ENCODE assay signal across 8 cellular contexts in genomic region chr10:95741807-95742528, GRCh38. TPM values are rescaled to one million over a fixed set of nuclear protein-coding genes. Genes with fewer than 3 reads are reported as not detected.
DNase-seq lines count a peak whose midpoint lies in the region; ATAC-seq and TF ChIP-seq lines count a peak whose summit lies in the region.

No MANE protein-coding gene starts in this region.

- H3K4me1 Mint-ChIP-seq in dendritic cell treated with granulocyte-macrophage colony-stimulating factor and Interleukin-4, amounts not matched to agents 40 ng/mL and 50 ng/mL, for 4 days (ENCODE audit: low read depth), result peaks cover 31% of the 10 kb centered on the region
- peaks cover 7 to 22% of the 10 kb centered on the region in 2 donors for H3K4me1 Mint-ChIP-seq in natural killer cell treated with Interleukin-12 subunit alpha and Interleukin-12 subunit beta and Interleukin-15 and Interleukin-18, amount 100 ng/mL, for 72 hours (ENCODE audit: low read depth in 2 of 2)
- H3K4me1 Mint-ChIP-seq in CD8-positive, alpha-beta T cell (ENCODE audit: low read depth), result no peaks in the 10 kb centered on the region

- H3K36me3 ChIP-seq in ACC112 (ENCODE audit: insufficient read depth, low read length) (no peaks in the 10 kb centered on the region), prostate gland (no peaks in the 10 kb centered on the region)
- H3K36me3 ChIP-seq in CD8-positive, alpha-beta T cell (ENCODE audit: insufficient read depth, low read length), result no peaks in the 10 kb centered on the region

- H3K27ac Mint-ChIP-seq in dendritic cell treated with granulocyte-macrophage colony-stimulating factor and Interleukin-4, amounts not matched to agents 40 ng/mL and 50 ng/mL, for 4 days, result peak overlapping the region; percentile 77
- H3K27ac Mint-ChIP-seq in natural killer cell treated with Interleukin-12 subunit alpha and Interleukin-12 subunit beta and Interleukin-15 and Interleukin-18, amount 100 ng/mL, for 72 hours, result peak overlapping the region; percentile 44 to 75
- H3K27ac Mint-ChIP-seq in CD8-positive, alpha-beta T cell, result no peak overlapping the region

- no peak for TF ChIP-seq POLR2A in prostate gland (IDR thresholded peaks at IDR 0.05)

- TF ChIP-seq CTCF in prostate gland (IDR thresholded peaks at IDR 0.05), result no peak
- no peak for TF ChIP-seq CTCF in CD8-positive, alpha-beta T cell (IDR thresholded peaks at IDR 0.05)

- 37% methylated on average over 6 of the region's 6 CpGs for WGBS in prostate gland

- ATAC-seq in GM19043 (IDR thresholded peaks at IDR 0.05; ENCODE audit: low read depth, unreplicated experiment) (peak; percentile 74), HG03460 (IDR thresholded peaks at IDR 0.05; ENCODE audit: unreplicated experiment) (peak; percentile 81)
- peak; percentile 53 to 60 for ATAC-seq in natural killer cell treated with Interleukin-12 subunit alpha and Interleukin-12 subunit beta and Interleukin-15 and Interleukin-18, amount 100 ng/mL, for 72 hours
- no peak for ATAC-seq in CD8-positive, alpha-beta T cell

- H2AFZ ChIP-seq in ACC112 (ENCODE audit: low read length, unreplicated experiment), result peak overlapping the region; percentile 54

- H3K9me3 Mint-ChIP-seq in dendritic cell treated with granulocyte-macrophage colony-stimulating factor and Interleukin-4, amounts not matched to agents 40 ng/mL and 50 ng/mL, for 4 days, result peaks cover 16% of the 10 kb centered on the region
- no peaks in the 10 kb centered on the region for H3K9me3 Mint-ChIP-seq in natural killer cell treated with Interleukin-12 subunit alpha and Interleukin-12 subunit beta and Interleukin-15 and Interleukin-18, amount 100 ng/mL, for 72 hours
- no peaks in the 10 kb centered on the region for H3K9me3 Mint-ChIP-seq in CD8-positive, alpha-beta T cell

- intact Hi-C loops in dendritic cell treated with granulocyte-macrophage colony-stimulating factor and Interleukin-4, amounts not matched to agents 40 ng/mL and 50 ng/mL, for 4 days (cut with micrococcal nuclease), result no loop called here
- intact Hi-C loops in prostate gland (cut with DNase I), result no loop called here
- intact Hi-C loops in CD8-positive, alpha-beta T cell (cut with DNase I, micrococcal nuclease), result no loop called here

- H3K79me2 ChIP-seq in ACC112 (ENCODE audit: control insufficient read depth, insufficient read depth, low read length, unreplicated experiment), result no peaks in the 10 kb centered on the region

- H3K27ac ChIP-seq in ACC112 (ENCODE audit: low read depth, low read length) (no peak overlapping the region), prostate gland (peak overlapping the region in 1 of 2 donors; percentile 18)
- H3K27ac ChIP-seq in CD8-positive, alpha-beta T cell (ENCODE audit: low read depth, low read length), result no peak overlapping the region

- H3K27me3 ChIP-seq in ACC112 (ENCODE audit: insufficient read depth, low read length), result no peaks in the 10 kb centered on the region
- no peaks in the 10 kb centered on the region for H3K27me3 ChIP-seq in prostate gland (replicated peaks; ENCODE audit: insufficient read depth)
- no peaks in the 10 kb centered on the region for H3K27me3 ChIP-seq in CD8-positive, alpha-beta T cell (ENCODE audit: insufficient read depth, low read length)

- no peaks in the 10 kb centered on the region for H3K27me3 Mint-ChIP-seq in dendritic cell treated with granulocyte-macrophage colony-stimulating factor and Interleukin-4, amounts not matched to agents 40 ng/mL and 50 ng/mL, for 4 days
- peaks cover 0 to 7% of the 10 kb centered on the region in 2 donors for H3K27me3 Mint-ChIP-seq in natural killer cell treated with Interleukin-12 subunit alpha and Interleukin-12 subunit beta and Interleukin-15 and Interleukin-18, amount 100 ng/mL, for 72 hours
- peaks cover 13% of the 10 kb centered on the region for H3K27me3 Mint-ChIP-seq in CD8-positive, alpha-beta T cell (ENCODE audit: low read depth)

- peaks cover 8% of the 10 kb centered on the region for H3K4me1 ChIP-seq in ACC112 (ENCODE audit: control insufficient read depth, insufficient read depth, low read length, unreplicated experiment)
- no peaks in the 10 kb centered on the region for H3K4me1 ChIP-seq in prostate gland (replicated peaks)
- H3K4me1 ChIP-seq in CD8-positive, alpha-beta T cell (ENCODE audit: insufficient read depth, low read length), result no peaks in the 10 kb centered on the region

- POLR2A ChIA-PET in CD8-positive, alpha-beta T cell (lab: Charles Lee), result no interaction called here

- CTCF ChIA-PET in CD8-positive, alpha-beta T cell (lab: Charles Lee), result no interaction called here

- H3K36me3 Mint-ChIP-seq in dendritic cell treated with granulocyte-macrophage colony-stimulating factor and Interleukin-4, amounts not matched to agents 40 ng/mL and 50 ng/mL, for 4 days (ENCODE audit: low read depth), result peaks cover 7% of the 10 kb centered on the region
- H3K36me3 Mint-ChIP-seq in natural killer cell treated with Interleukin-12 subunit alpha and Interleukin-12 subunit beta and Interleukin-15 and Interleukin-18, amount 100 ng/mL, for 72 hours, result peaks cover 5% of the 10 kb centered on the region
- H3K36me3 Mint-ChIP-seq in CD8-positive, alpha-beta T cell, result no peaks in the 10 kb centered on the region

- H3K4me3 Mint-ChIP-seq in dendritic cell treated with granulocyte-macrophage colony-stimulating factor and Interleukin-4, amounts not matched to agents 40 ng/mL and 50 ng/mL, for 4 days, result no peak overlapping the region
- peak overlapping the region; percentile 63 for H3K4me3 Mint-ChIP-seq in natural killer cell treated with Interleukin-12 subunit alpha and Interleukin-12 subunit beta and Interleukin-15 and Interleukin-18, amount 100 ng/mL, for 72 hours
- H3K4me3 Mint-ChIP-seq in CD8-positive, alpha-beta T cell, result no peak overlapping the region

- DNase-seq in natural killer cell treated with Interleukin-12 subunit alpha and Interleukin-12 subunit beta and Interleukin-15 and Interleukin-18, amount 100 ng/mL, for 72 hours (ENCODE audit: low spot score), result no peak
- no peak for DNase-seq in stimulated activated naive CD4-positive, alpha-beta T cell treated with Interleukin-2 at 50 U/mL for 16 hours (lab: John Stamatoyannopoulos, UW)
- no peak for DNase-seq in prostate gland (ENCODE audit: low spot score)
- no peak for DNase-seq in CD8-positive, alpha-beta T cell

- H3K9me3 ChIP-seq in prostate gland, result no peaks in the 10 kb centered on the region
- H3K9me3 ChIP-seq in CD8-positive, alpha-beta T cell (ENCODE audit: low read length), result no peaks in the 10 kb centered on the region

- H3K4me3 ChIP-seq in ACC112 (ENCODE audit: low read depth, low read length), result no peak overlapping the region
- H3K4me3 ChIP-seq in prostate gland, result no peak overlapping the region
- no peak overlapping the region for H3K4me3 ChIP-seq in CD8-positive, alpha-beta T cell (ENCODE audit: low read depth, low read length)

RNA-seq across cellular contexts. Expression of gene ENTPD1, which starts 14.0 kb away (rescaled TPM):
- total RNA-seq in natural killer cell treated with Interleukin-12 subunit alpha and Interleukin-12 subunit beta and Interleukin-15 and Interleukin-18, amount 100 ng/mL, for 72 hours, result 100 to 1,000 TPM in 1 of 2 donors, 10 to 100 TPM in 1; 56.4 to 111 TPM
- total RNA-seq in prostate gland, result 1 to 10 TPM; 7.0 to 9.3 TPM
- under 1 TPM; 0.69 to 0.84 TPM for total RNA-seq in CD8-positive, alpha-beta T cell

RNA-seq across cellular contexts. Expression of gene TCTN3, which starts 48.2 kb away (rescaled TPM):
- total RNA-seq in natural killer cell treated with Interleukin-12 subunit alpha and Interleukin-12 subunit beta and Interleukin-15 and Interleukin-18, amount 100 ng/mL, for 72 hours, result 10 to 100 TPM; 17.5 to 52.0 TPM
- total RNA-seq in prostate gland, result 10 to 100 TPM; 27.7 to 44.9 TPM
- total RNA-seq in CD8-positive, alpha-beta T cell, result 10 to 100 TPM; 14.3 to 15.6 TPM

Comparison
In these comparisons a context has a peak if more than half of its experiments do, and no peak if none do; other contexts are left out.
1. RNA of gene ENTPD1, which starts 14.0 kb away (total RNA-seq): 56.4 to 111 TPM in natural killer cell treated with Interleukin-12 subunit alpha and Interleukin-12 subunit beta and Interleukin-15 and Interleukin-18, amount 100 ng/mL, for 72 hours; 7.0 to 9.3 TPM in prostate gland and 0.69 to 0.84 TPM in CD8-positive, alpha-beta T cell; every median in the first group is over 4 times any median in the second.